ENCODE assay signal across 15 cellular contexts in genomic region chr3:9211155-9211950, GRCh38. TPM values are rescaled to one million over a fixed set of nuclear protein-coding genes. Genes with fewer than 3 reads are reported as not detected.
DNase-seq lines count a peak whose midpoint lies in the region; TF ChIP-seq lines count a peak whose summit lies in the region.
"Had no signal": no experiment of that assay in that cellular context is flagged by ENCODE, and none has a peak within 500 bp of the region (broad histone marks: within the 10 kb centered on the region; RNA-seq: fewer than 3 reads in every experiment).

No MANE protein-coding gene starts in this region.

- in situ Hi-C loops in astrocyte of the cerebellum (cut with HindIII; ENCODE audit: low sequenced_read_pairs) = loop anchor here (5.0 to 10.0 kb wide), 2 partner anchors 91 to 217 kb away; no protein-coding TSS in a partner anchor
- in situ Hi-C loops in GM13976 (cut with MboI; ENCODE audit: low sequenced_read_pairs, unreplicated experiment) = no loop called here

- DNase-seq in AG10803 (ENCODE audit: low read depth) (peak; percentile 87), H4 (ENCODE audit: low spot score) (peak; percentile 85), astrocyte of the cerebellum (ENCODE audit: low read depth) (peak; percentile 86), foreskin melanocyte (peak; percentile 19), SKM-1 (lab: John Stamatoyannopoulos, UW; ENCODE audit: unreplicated experiment) (no peak), H7 (no peak), GM13976 (ENCODE audit: low spot score) (no peak), SHP77 (lab: John Stamatoyannopoulos, UW) (no peak)
- DNase-seq: activated naive CD4-positive, alpha-beta T cell treated with Interleukin-2 at 50 U/mL for 16 hours; dermis blood vessel endothelial cell; naive thymus-derived CD4-positive, alpha-beta T cell; NCI-H226; right lobe of liver; substantia nigra; T-helper 9 cell had no signal

- H3K27me3 ChIP-seq in H7 (ENCODE audit: control insufficient read depth, insufficient read depth, low read length) = no peaks in the 10 kb centered on the region
- H3K27me3 ChIP-seq: right lobe of liver had no signal

- no peak for TF ChIP-seq CTCF in AG10803 (conservative IDR thresholded peaks at IDR 0.05; ENCODE audit: low read length)
- no peak for TF ChIP-seq CTCF in astrocyte of the cerebellum (IDR thresholded peaks at IDR 0.05; ENCODE audit: low read depth, low read length, missing control alignments)
- TF ChIP-seq CTCF in GM13976 (IDR thresholded peaks at IDR 0.05; ENCODE audit: borderline replicate concordance, control extremely low read depth, extremely low read depth, insufficient read depth, missing control alignments) = no peak

- no peak overlapping the region for H3K4me3 ChIP-seq in AG10803 (ENCODE audit: low read length)
- no peak overlapping the region for H3K4me3 ChIP-seq in astrocyte of the cerebellum (ENCODE audit: low read depth, low read length)
- no peak overlapping the region for H3K4me3 ChIP-seq in H7 (ENCODE audit: insufficient read depth, low read depth, low read length)
- H3K4me3 ChIP-seq: right lobe of liver had no signal

- no peaks in the 10 kb centered on the region for H3K36me3 ChIP-seq in H7 (replicated peaks; ENCODE audit: control insufficient read depth, insufficient read depth, low read length)
- H3K36me3 ChIP-seq: right lobe of liver had no signal

RNA-seq across cellular contexts. Expression of gene SRGAP3, which starts 38.1 kb away (rescaled TPM):
- 1.5 and 1.8 TPM in 2 replicates for total RNA-seq in H4 (2014; rRNA removed; shearing (Covaris generic))
- total RNA-seq in H7 (2014; rRNA removed; shearing (Covaris generic)) = 5.0 and 5.3 TPM in 2 replicates

Comparison
In these comparisons a context has a peak if more than half of its experiments do, and no peak if none do; other contexts are left out.
1. DNase-seq: peak in AG10803 (single experiment), H4 (single experiment), astrocyte of the cerebellum (single experiment) and foreskin melanocyte (single experiment); none in SKM-1 (single experiment), H7 (single experiment), GM13976 (single experiment) and SHP77 (0 of 2).